ENCODE assay signal across 9 cellular contexts in genomic region chr17:2213291-2213960, GRCh38.
DNase-seq lines count a peak whose midpoint lies in the region; ATAC-seq and TF ChIP-seq lines count a peak whose summit lies in the region.
"Had no signal": no experiment of that assay in that cellular context is flagged by ENCODE, and none has a peak within 500 bp of the region (broad histone marks: within the 10 kb centered on the region; RNA-seq: fewer than 3 reads in every experiment).

No MANE protein-coding gene starts in this region.

- H3K4me3 Mint-ChIP-seq in activated CD4-positive, alpha-beta T cell treated with anti-CD3 and anti-CD28 coated beads, Interleukin-2, amount 10 ng/mL, durations not matched to agents 7 days and 5 days = no peak overlapping the region
- no peak overlapping the region for H3K4me3 Mint-ChIP-seq in chondrocyte (ENCODE audit: unreplicated experiment)

- peak overlapping the region; percentile 96 for H3K27ac Mint-ChIP-seq in activated CD4-positive, alpha-beta T cell treated with anti-CD3 and anti-CD28 coated beads, Interleukin-2, amount 10 ng/mL, durations not matched to agents 7 days and 5 days
- peak overlapping the region; percentile 96 for H3K27ac Mint-ChIP-seq in chondrocyte (ENCODE audit: unreplicated experiment)

- DNase-seq in activated CD4-positive, alpha-beta T cell treated with anti-CD3 and anti-CD28 coated beads, Interleukin-2, amount 10 ng/mL, durations not matched to agents 7 days and 5 days = no peak
- no peak for DNase-seq in activated CD4-positive, alpha-beta T cell treated with anti-CD3 and anti-CD28 coated beads, Interleukin-2, amount 50 U/mL, for 48 hours
- DNase-seq in chondrocyte (ENCODE audit: low spot score) (no peak), midbrain (lab: John Stamatoyannopoulos, UW) (peak; percentile 15), tibial artery (no peak), H7 (no peak)

- H3K9me3 ChIP-seq in tibial artery = no peaks in the 10 kb centered on the region

- TF ChIP-seq CTCF in chondrocyte (IDR thresholded peaks at IDR 0.05) (no peak), tibial artery (IDR thresholded peaks at IDR 0.05) (no peak)

- CTCF ChIA-PET in activated CD4-positive, alpha-beta T cell treated with anti-CD3 and anti-CD28 coated beads, Interleukin-2, amount 10 ng/mL, durations not matched to agents 7 days and 5 days (lab: Charles Lee) = interaction anchor here (0.6 to 2.5 kb wide), 9 partner anchors 9 to 157 kb away, joined by 3 to 12 read pairs (median 6); no protein-coding TSS in a partner anchor

- H3K4me1 ChIP-seq in tibial artery = peaks cover 0 to 52% (median 41%) of the 10 kb centered on the region in 4 donors

- H3K36me3 Mint-ChIP-seq in activated CD4-positive, alpha-beta T cell treated with anti-CD3 and anti-CD28 coated beads, Interleukin-2, amount 10 ng/mL, durations not matched to agents 7 days and 5 days (ENCODE audit: low read depth) = peaks cover 45% of the 10 kb centered on the region
- peaks cover 9% of the 10 kb centered on the region for H3K36me3 Mint-ChIP-seq in chondrocyte (ENCODE audit: low read depth)

- H3K36me3 ChIP-seq in tibial artery = peaks cover 0 to 3% (median 0%) of the 10 kb centered on the region in 3 donors
- no peaks in the 10 kb centered on the region for H3K36me3 ChIP-seq in H7 (replicated peaks; ENCODE audit: control insufficient read depth, insufficient read depth, low read length)

- H3K4me3 ChIP-seq in tibial artery (no peak overlapping the region), H7 (ENCODE audit: insufficient read depth, low read depth, low read length) (no peak overlapping the region)

- intact Hi-C loops in tibial artery (cut with DNase I; ENCODE audit: low total_unique reads) = no loop called here

- H3K4me1 Mint-ChIP-seq in activated CD4-positive, alpha-beta T cell treated with anti-CD3 and anti-CD28 coated beads, Interleukin-2, amount 10 ng/mL, durations not matched to agents 7 days and 5 days = peaks cover 69% of the 10 kb centered on the region
- peaks cover 50% of the 10 kb centered on the region for H3K4me1 Mint-ChIP-seq in chondrocyte (ENCODE audit: low read depth)

- ATAC-seq in HG03097 (IDR thresholded peaks at IDR 0.05; ENCODE audit: low FRiP score, unreplicated experiment) = no peak
- ATAC-seq in HG02759 (IDR thresholded peaks at IDR 0.05; ENCODE audit: unreplicated experiment) = no peak

- no peaks in the 10 kb centered on the region for H3K27me3 Mint-ChIP-seq in activated CD4-positive, alpha-beta T cell treated with anti-CD3 and anti-CD28 coated beads, Interleukin-2, amount 10 ng/mL, durations not matched to agents 7 days and 5 days
- no peaks in the 10 kb centered on the region for H3K27me3 Mint-ChIP-seq in chondrocyte (ENCODE audit: low read depth)

- peaks cover 3% of the 10 kb centered on the region for H3K9me3 Mint-ChIP-seq in activated CD4-positive, alpha-beta T cell treated with anti-CD3 and anti-CD28 coated beads, Interleukin-2, amount 10 ng/mL, durations not matched to agents 7 days and 5 days
- no peaks in the 10 kb centered on the region for H3K9me3 Mint-ChIP-seq in chondrocyte (ENCODE audit: low read depth)
- H3K9me3 Mint-ChIP-seq: CD14-positive monocyte had no signal

- peak overlapping the region; percentile 66 to 74 for H3K27ac ChIP-seq in tibial artery

- POLR2A ChIA-PET in activated CD4-positive, alpha-beta T cell treated with anti-CD3 and anti-CD28 coated beads, Interleukin-2, amount 10 ng/mL, durations not matched to agents 7 days and 5 days (lab: Charles Lee) = no interaction called here

- H3K27me3 ChIP-seq in tibial artery (no peaks in the 10 kb centered on the region), H7 (ENCODE audit: control insufficient read depth, insufficient read depth, low read length) (no peaks in the 10 kb centered on the region)
